10 cellular contexts compared by ENCODE assay signal in genomic region chr6:158909938-158910337, GRCh38.
DNase-seq lines count a peak whose midpoint lies in the region; FAIRE-seq and TF ChIP-seq lines count a peak whose summit lies in the region.
"Had no signal": no experiment of that assay in that cellular context is flagged by ENCODE, and none has a peak within 500 bp of the region (broad histone marks: within the 10 kb centered on the region; RNA-seq: fewer than 3 reads in every experiment).

No MANE protein-coding gene starts in this region.

- H4K5ac ChIP-seq in H1 (ENCODE audit: insufficient read length, low read depth, low read length) = peak overlapping the region; percentile 92

- peak overlapping the region; percentile 68; the same call in 1 of the 2 replicates for H3K18ac ChIP-seq in H1 (ENCODE audit: extremely low read depth, low read length)

- H2BK15ac ChIP-seq in H1 (ENCODE audit: low read length) = no peak overlapping the region

- no peak for TF ChIP-seq RAD21 in H1 (IDR thresholded peaks at IDR 0.05 in 1 of 2, conservative IDR thresholded peaks at IDR 0.05 in 1 of 2; ENCODE audit: low read depth in 2 of 2, low read length in 2 of 2)

- H3K79me2 ChIP-seq in OCI-LY1 (ENCODE audit: insufficient read depth, low read length) (no peaks in the 10 kb centered on the region), H1 (ENCODE audit: control insufficient read depth in 1 of 2, insufficient read depth in 2 of 2, low read length in 2 of 2) (no peaks in the 10 kb centered on the region), neural progenitor cell (ENCODE audit: low read depth) (no peaks in the 10 kb centered on the region)

- H3K14ac ChIP-seq in H1 (ENCODE audit: insufficient read length) = no peak overlapping the region

- H3K27ac Mint-ChIP-seq in neural progenitor cell = peak overlapping the region; percentile 93

- H3K9me3 Mint-ChIP-seq in neural progenitor cell = peaks cover 15% of the 10 kb centered on the region

- 43% methylated on average over 13 of the region's 13 CpGs; no CpG with 5 or more reads in 1 of the 2 experiments for WGBS in H1 (ENCODE audit: extremely low coverage in 1 of 2, insufficient coverage in 1 of 2, insufficient read length in 1 of 2, insufficient replicate concordance in 2 of 2, low coverage in 1 of 2, low lambda C conversion rate in 2 of 2, missing lambda C conversion rate in 1 of 2), 2 experiments

- H3K56ac ChIP-seq in H1 (replicated peaks; ENCODE audit: insufficient read length, low read depth, low read length) = peak overlapping the region; percentile 51

- TF ChIP-seq EP300 in H1 (IDR thresholded peaks at IDR 0.05; ENCODE audit: borderline replicate concordance in 1 of 2, low read depth in 2 of 2, low read length in 2 of 2) = no peak

- H3K4me2 ChIP-seq in OCI-LY1 (ENCODE audit: low read length) = peak overlapping the region; percentile 83
- peak overlapping the region; percentile 21 to 63; a peak in 3 of 4 replicates for H3K4me2 ChIP-seq in H1 (ENCODE audit: insufficient read depth in 1 of 2, low read depth in 2 of 2, low read length in 2 of 2)
- peak overlapping the region; percentile 76 for H3K4me2 ChIP-seq in neural progenitor cell

- CTCF ChIA-PET in H1 (lab: Charles Lee; ENCODE audit: partially characterized antibody) = interaction anchor here (0.6 to 1.8 kb wide), 7 partner anchors 15 to 197 kb away, joined by 3 to 4 read pairs (median 3); no protein-coding TSS in a partner anchor
- CTCF ChIA-PET in A673 (lab: Charles Lee) = interaction anchor here (0.6 kb wide), 1 partner anchor 183 kb away, joined by 3 read pairs; no protein-coding TSS in a partner anchor

- peak overlapping the region; percentile 83 for H2BK120ac ChIP-seq in H1 (replicated peaks; ENCODE audit: low read depth, low read length)

- H3K4me3 ChIP-seq in GM06990 (replicated peaks; ENCODE audit: low read depth, low read length) (peak overlapping the region; percentile 32; the same call in 1 of the 2 replicates), OCI-LY1 (ENCODE audit: low read depth, low read length, poor library complexity, severe bottlenecking) (peak overlapping the region; percentile 48), H1 (ENCODE audit: extremely low read depth in 1 of 4, insufficient read depth in 2 of 4, low read depth in 3 of 4, low read length in 4 of 4) (peak overlapping the region in 2 of 4 experiments; percentile 8 to 41; a peak in 4 of 8 replicates), neural progenitor cell (peak overlapping the region; percentile 31), A673 (ENCODE audit: low read depth, low read length, poor library complexity, severe bottlenecking) (no peak overlapping the region)
- H3K4me3 ChIP-seq: thyroid gland had no signal

- H3K4me1 ChIP-seq in OCI-LY1 (ENCODE audit: insufficient read depth, low read length, severe bottlenecking) = peaks cover 36% of the 10 kb centered on the region
- H3K4me1 ChIP-seq in H1 (replicated peaks in 1 of 4; ENCODE audit: control insufficient read depth in 3 of 4, insufficient read depth in 4 of 4, low read length in 3 of 4) = peaks cover 3 to 28% (median 11%) of the 10 kb centered on the region in 4 experiments
- H3K4me1 ChIP-seq in neural progenitor cell = peaks cover 27% of the 10 kb centered on the region
- H3K4me1 ChIP-seq in A673 (ENCODE audit: insufficient read depth, low read length, poor library complexity, severe bottlenecking) = no peaks in the 10 kb centered on the region

- no peak overlapping the region for H3K23ac ChIP-seq in H1 (ENCODE audit: insufficient read length)

- H3K27me3 ChIP-seq in GM06990 (replicated peaks; ENCODE audit: control insufficient read depth, insufficient read depth, low read length) (no peaks in the 10 kb centered on the region), OCI-LY1 (ENCODE audit: insufficient read depth, low read length) (no peaks in the 10 kb centered on the region), H1 (replicated peaks in 1 of 4; ENCODE audit: control insufficient read depth in 3 of 4, extremely low read depth in 1 of 4, insufficient read depth in 3 of 4, low read length in 3 of 4) (no peaks in the 10 kb centered on the region), neural progenitor cell (no peaks in the 10 kb centered on the region), A673 (replicated peaks; ENCODE audit: insufficient read depth, low read depth, low read length, poor library complexity) (no peaks in the 10 kb centered on the region)
- H3K27me3 ChIP-seq: thyroid gland had no signal

- TF ChIP-seq CTCF in GM06990 (IDR thresholded peaks at IDR 0.05; ENCODE audit: insufficient read depth, low read length, poor library complexity, severe bottlenecking) = no peak
- no peak for TF ChIP-seq CTCF in OCI-LY1 (IDR thresholded peaks at IDR 0.05; ENCODE audit: low read length)
- no peak for TF ChIP-seq CTCF in H1 (IDR thresholded peaks at IDR 0.05; ENCODE audit: control extremely low read depth in 1 of 3, insufficient read depth in 1 of 3, low read depth in 1 of 3, low read length in 3 of 3)
- TF ChIP-seq CTCF in neural progenitor cell (IDR thresholded peaks at IDR 0.05) = no peak
- TF ChIP-seq CTCF in A673 (conservative IDR thresholded peaks at IDR 0.05; ENCODE audit: low read depth, low read length) = no peak

- 0 out of 2 replicates have a peak overlapping the region, but pooled peaks have one; percentile 94 for H2BK20ac ChIP-seq in H1 (ENCODE audit: low read length)

- POLR2A ChIA-PET in H1 (lab: Charles Lee; ENCODE audit: partially characterized antibody) (interaction anchor here (1.0 to 3.4 kb wide), 8 partner anchors 10 to 141 kb away, joined by 3 to 12 read pairs (median 5); no protein-coding TSS in a partner anchor), A673 (lab: Charles Lee; ENCODE audit: low non-redundant PET) (interaction anchor here (0.7 kb wide), 1 partner anchor 9 kb away, joined by 11 read pairs; no protein-coding TSS in a partner anchor)

- peak overlapping the region; percentile 82 for H2BK5ac ChIP-seq in H1 (ENCODE audit: low read depth, low read length)

- H3K23me2 ChIP-seq in H1 (ENCODE audit: low read depth, low read length) = no peaks in the 10 kb centered on the region

- peak overlapping the region; percentile 32 for H3K4ac ChIP-seq in H1 (replicated peaks; ENCODE audit: insufficient read length, low read depth, low read length)

- H4K8ac ChIP-seq in H1 (ENCODE audit: extremely low read depth, insufficient read depth, low read length) = no peak overlapping the region

- peak overlapping the region; percentile 12 for H3K4me3 Mint-ChIP-seq in neural progenitor cell

- peaks cover 41% of the 10 kb centered on the region for H3K4me1 Mint-ChIP-seq in neural progenitor cell

- 0 out of 2 replicates have a peak overlapping the region, but pooled peaks have one; percentile 6 for H2AFZ ChIP-seq in OCI-LY1 (ENCODE audit: low read length)
- H2AFZ ChIP-seq in H1 (ENCODE audit: low read length) = no peak overlapping the region
- H2AFZ ChIP-seq in neural progenitor cell (replicated peaks) = peak overlapping the region; percentile 11

- peaks cover 3% of the 10 kb centered on the region for H3K36me3 Mint-ChIP-seq in neural progenitor cell

- peaks cover 6% of the 10 kb centered on the region for H3K27me3 Mint-ChIP-seq in neural progenitor cell (ENCODE audit: insufficient read depth, low read depth)

- no peaks in the 10 kb centered on the region for H4K20me1 ChIP-seq in OCI-LY1 (ENCODE audit: insufficient read depth, low read length)
- no peaks in the 10 kb centered on the region for H4K20me1 ChIP-seq in H1 (replicated peaks in 1 of 2; ENCODE audit: control insufficient read depth in 1 of 2, insufficient read depth in 2 of 2, low read length in 2 of 2)
- H4K20me1 ChIP-seq in neural progenitor cell (ENCODE audit: low read depth) = no peaks in the 10 kb centered on the region

- H3F3A ChIP-seq in OCI-LY1 (ENCODE audit: insufficient read depth, low read length) (no peaks in the 10 kb centered on the region; the same call in 1 of the 2 replicates), neural progenitor cell (ENCODE audit: low read depth) (peaks cover 22% of the 10 kb centered on the region)

- FAIRE-seq in H1 (lab: Jason Lieb, UNC) = no peak

- H3K27ac ChIP-seq in OCI-LY1 (ENCODE audit: low read depth, low read length, poor library complexity, severe bottlenecking) (peak overlapping the region; percentile 97), H1 (ENCODE audit: low read depth, low read length) (peak overlapping the region; percentile 73; the same call in 1 of the 2 replicates), neural progenitor cell (peak overlapping the region; percentile 30), A673 (ENCODE audit: low read depth, low read length, poor library complexity, severe bottlenecking) (no peak overlapping the region)

- H3K36me3 ChIP-seq in GM06990 (ENCODE audit: control insufficient read depth, insufficient read depth, low read length) (no peaks in the 10 kb centered on the region), OCI-LY1 (ENCODE audit: insufficient read depth, low read length) (no peaks in the 10 kb centered on the region), H1 (ENCODE audit: control insufficient read depth in 2 of 4, insufficient read depth in 4 of 4, low read length in 3 of 4) (no peaks in the 10 kb centered on the region; a peak in 2 of 8 replicates), neural progenitor cell (no peaks in the 10 kb centered on the region), A673 (ENCODE audit: insufficient read depth, low read length, poor library complexity, severe bottlenecking) (no peaks in the 10 kb centered on the region)
- H3K36me3 ChIP-seq: thyroid gland had no signal

- H3K9me3 ChIP-seq in OCI-LY1 (ENCODE audit: low read length) (peaks cover 12% of the 10 kb centered on the region), H1 (ENCODE audit: insufficient read depth in 2 of 2, low read depth in 1 of 2, low read length in 1 of 2) (peaks cover 4 to 18% of the 10 kb centered on the region in 2 experiments), neural progenitor cell (ENCODE audit: low read depth) (peaks cover 5% of the 10 kb centered on the region), A673 (ENCODE audit: low read depth, low read length, poor library complexity, severe bottlenecking) (peaks cover 14% of the 10 kb centered on the region)
- H3K9me3 ChIP-seq: thyroid gland had no signal

- H4K91ac ChIP-seq in H1 (replicated peaks; ENCODE audit: insufficient read length, low read length) = peak overlapping the region; percentile 69

- intact Hi-C loops in A673 (cut with micrococcal nuclease; ENCODE audit: unreplicated experiment) = no loop called here

- no TSS peak for BruUV-seq in A673 (replicated peaks; lab: Mats Ljungman, UMichigan)

- H2BK12ac ChIP-seq in H1 (ENCODE audit: low read depth, low read length) = peak overlapping the region; percentile 84; the same call in 1 of the 2 replicates

- no peaks in the 10 kb centered on the region for H3K9me2 ChIP-seq in OCI-LY1 (ENCODE audit: low read depth, low read length)

- DNase-seq in GM06990 (ENCODE audit: extremely low read depth, insufficient read length) (peak; percentile 50), H1 (ENCODE audit: low read depth in 1 of 2, low spot score in 2 of 2) (no peak), neural progenitor cell (ENCODE audit: low spot score) (peak; percentile 29), NCI-H1417 (lab: John Stamatoyannopoulos, UW) (no peak), A673 (ENCODE audit: low spot score) (no peak), midbrain (lab: John Stamatoyannopoulos, UW) (no peak)
- no peak for DNase-seq in central memory CD4-positive, alpha-beta T cell
- DNase-seq: NCI-H1105 treated with DMSO at 0.1 percent for 48 hours had no signal

- TF ChIP-seq POLR2A in H1 (IDR thresholded peaks at IDR 0.05; ENCODE audit: control extremely low read depth in 1 of 2, low read depth in 2 of 2, low read length in 2 of 2) = no peak

- H2AK5ac ChIP-seq in H1 (ENCODE audit: low read depth, low read length) = no peak overlapping the region

- no peaks in the 10 kb centered on the region for H3K79me1 ChIP-seq in H1 (ENCODE audit: low read depth, low read length)

- H3K9ac ChIP-seq in OCI-LY1 (ENCODE audit: low read length) (peak overlapping the region; percentile 70), H1 (replicated peaks in 1 of 4; ENCODE audit: extremely low read depth in 1 of 4, low read depth in 3 of 4, low read length in 3 of 4) (peak overlapping the region in 2 of 4 experiments; percentile 0 to 22; a peak in 2 of 7 replicates), neural progenitor cell (no peak overlapping the region)

Comparison
In these comparisons a context has a peak if more than half of its experiments do, and no peak if none do; other contexts are left out.
1. DNase-seq: peak in GM06990 (single experiment) and neural progenitor cell (single experiment); none in H1 (0 of 2), central memory CD4-positive, alpha-beta T cell (single experiment), NCI-H1417 (0 of 3), A673 (single experiment) and midbrain (single experiment).
2. Peak in every context shown above with its lines, with median percentiles within 50 percentile points of each other: H3K4me2 ChIP-seq.